Comparison of ENCODE assay signal across 14 cellular contexts in genomic region chr7:51263631-51264484, GRCh38. TPM values are rescaled to one million over a fixed set of nuclear protein-coding genes. Genes with fewer than 3 reads are reported as not detected.
DNase-seq lines count a peak whose midpoint lies in the region; ATAC-seq, FAIRE-seq and TF ChIP-seq lines count a peak whose summit lies in the region.
"Had no signal": no experiment of that assay in that cellular context is flagged by ENCODE, and none has a peak within 500 bp of the region (broad histone marks: within the 10 kb centered on the region; RNA-seq: fewer than 3 reads in every experiment).

No MANE protein-coding gene starts in this region.

- H3K4me1 Mint-ChIP-seq in mesothelial cell of epicardium = peaks cover 15% of the 10 kb centered on the region

- POLR2A ChIA-PET in H1 (lab: Charles Lee; ENCODE audit: partially characterized antibody) = interaction anchor here (2.5 to 3.0 kb wide), 2 partner anchors 45 to 64 kb away, joined by 7 to 9 read pairs; no protein-coding TSS in a partner anchor

- no peak overlapping the region for H2BK20ac ChIP-seq in H1 (ENCODE audit: low read length)

- H2BK5ac ChIP-seq in H1 (ENCODE audit: low read depth, low read length) = no peak overlapping the region

- H3K36me3 ChIP-seq in H1 (ENCODE audit: control insufficient read depth in 2 of 4, insufficient read depth in 4 of 4, low read length in 3 of 4) (no peaks in the 10 kb centered on the region; a peak in 1 of 8 replicates), uterus (no peaks in the 10 kb centered on the region)
- H3K36me3 ChIP-seq: cardiac muscle cell, MG63 had no signal

- peak overlapping the region; percentile 21 for H3K27ac Mint-ChIP-seq in mesothelial cell of epicardium

- H3K23me2 ChIP-seq in H1 (ENCODE audit: low read depth, low read length) = no peaks in the 10 kb centered on the region; the same call in 1 of the 2 replicates

- no peaks in the 10 kb centered on the region for H3K27me3 Mint-ChIP-seq in mesothelial cell of epicardium (ENCODE audit: low read depth)

- no peak overlapping the region for H2AK5ac ChIP-seq in H1 (ENCODE audit: low read depth, low read length)

- peaks cover 2% of the 10 kb centered on the region for H3K79me1 ChIP-seq in H1 (ENCODE audit: low read depth, low read length)

- H2BK15ac ChIP-seq in H1 (ENCODE audit: low read length) = no peak overlapping the region

- DNase-seq in Right ventricle myocardium inferior (ENCODE audit: missing footprints) (no peak), cardiac septum (ENCODE audit: low spot score) (no peak), H1 (ENCODE audit: low read depth in 1 of 2, low spot score in 2 of 2) (peak in 1 of 2 experiments; percentile 33), mesothelial cell of epicardium (ENCODE audit: low spot score in 2 of 2, unreplicated experiment in 2 of 2) (no peak), ureter (ENCODE audit: low spot score) (peak; percentile 65), uterus (no peak), medulla oblongata (ENCODE audit: extremely low spot score) (no peak)
- DNase-seq: activated CD4-positive, alpha-beta T cell treated with anti-CD3 and anti-CD28 coated beads, Interleukin-2, amount 50 U/mL, for 1 hour; activated gamma-delta T cell; DND-41; MG63; posterior cingulate gyrus had no signal

- intact Hi-C loops in Right ventricle myocardium inferior (cut with DNase I) (no loop called here), cardiac septum (cut with DNase I) (loop anchor here (5.0 kb wide), 1 partner anchor 93 kb away; no protein-coding TSS in a partner anchor), uterus (cut with DNase I; ENCODE audit: low total_unique reads) (no loop called here)

- H3K27me3 ChIP-seq in H1 (replicated peaks in 1 of 4; ENCODE audit: control insufficient read depth in 3 of 4, extremely low read depth in 1 of 4, insufficient read depth in 3 of 4, low read length in 3 of 4) (no peaks in the 10 kb centered on the region), uterus (no peaks in the 10 kb centered on the region)
- H3K27me3 ChIP-seq: cardiac muscle cell, MG63 had no signal

- H4K5ac ChIP-seq in H1 (ENCODE audit: insufficient read length, low read depth, low read length) = no peak overlapping the region

- H3K4me3 ChIP-seq in H1 (ENCODE audit: extremely low read depth in 1 of 4, insufficient read depth in 2 of 4, low read depth in 3 of 4, low read length in 4 of 4) (no peak overlapping the region), uterus (no peak overlapping the region)
- H3K4me3 ChIP-seq: cardiac muscle cell, MG63 had no signal

- no peak overlapping the region for H3K4me2 ChIP-seq in H1 (ENCODE audit: insufficient read depth in 1 of 2, low read depth in 2 of 2, low read length in 2 of 2)

- H4K8ac ChIP-seq in H1 (ENCODE audit: extremely low read depth, insufficient read depth, low read length) = no peak overlapping the region

- no peak overlapping the region for H3K9ac ChIP-seq in H1 (replicated peaks in 1 of 4; ENCODE audit: extremely low read depth in 1 of 4, low read depth in 3 of 4, low read length in 3 of 4)

- H3K9me3 ChIP-seq in H1 (ENCODE audit: insufficient read depth in 2 of 2, low read depth in 1 of 2, low read length in 1 of 2) (no peaks in the 10 kb centered on the region), uterus (no peaks in the 10 kb centered on the region)
- H3K9me3 ChIP-seq: MG63 had no signal

- no peak overlapping the region for H3K4ac ChIP-seq in H1 (replicated peaks; ENCODE audit: insufficient read length, low read depth, low read length)

- no peak overlapping the region for H3K23ac ChIP-seq in H1 (ENCODE audit: insufficient read length)

- H4K20me1 ChIP-seq in H1 (replicated peaks in 1 of 2; ENCODE audit: control insufficient read depth in 1 of 2, insufficient read depth in 2 of 2, low read length in 2 of 2) = peaks cover 3 to 12% of the 10 kb centered on the region in 2 experiments

- TF ChIP-seq CTCF in H1 (IDR thresholded peaks at IDR 0.05; ENCODE audit: control extremely low read depth in 1 of 3, insufficient read depth in 1 of 3, low read depth in 1 of 3, low read length in 3 of 3) (no peak), mesothelial cell of epicardium (IDR thresholded peaks at IDR 0.05; ENCODE audit: unreplicated experiment) (no peak), uterus (IDR thresholded peaks at IDR 0.05) (no peak)

- H3K4me1 ChIP-seq in H1 (replicated peaks in 1 of 4; ENCODE audit: control insufficient read depth in 3 of 4, insufficient read depth in 4 of 4, low read length in 3 of 4) = peaks cover 0 to 10% (median 2%) of the 10 kb centered on the region in 4 experiments; a peak in 1 of 7 replicates
- H3K4me1 ChIP-seq in uterus = no peaks in the 10 kb centered on the region

- H3K14ac ChIP-seq in H1 (ENCODE audit: insufficient read length) = no peak overlapping the region

- H2BK120ac ChIP-seq in H1 (replicated peaks; ENCODE audit: low read depth, low read length) = no peak overlapping the region

- peak; percentile 74 for ATAC-seq in Right ventricle myocardium inferior
- no peak for ATAC-seq in GM21381 (IDR thresholded peaks at IDR 0.05; ENCODE audit: unreplicated experiment)

- H3K79me2 ChIP-seq in H1 (ENCODE audit: control insufficient read depth in 1 of 2, insufficient read depth in 2 of 2, low read length in 2 of 2) = peaks cover 0 to 48% of the 10 kb centered on the region in 2 experiments; a peak in 3 of 4 replicates

- WGBS in H1 (ENCODE audit: extremely low coverage in 1 of 2, insufficient coverage in 1 of 2, insufficient read length in 1 of 2, insufficient replicate concordance in 2 of 2, low coverage in 1 of 2, low lambda C conversion rate in 2 of 2, missing lambda C conversion rate in 1 of 2), 2 experiments = 90% methylated on average over 10 of the region's 10 CpGs; no CpG with 5 or more reads in 1 of the 2 experiments

- no peak overlapping the region for H2BK12ac ChIP-seq in H1 (ENCODE audit: low read depth, low read length)

- TF ChIP-seq POLR2A in H1 (IDR thresholded peaks at IDR 0.05; ENCODE audit: control extremely low read depth in 1 of 2, low read depth in 2 of 2, low read length in 2 of 2) (no peak), uterus (IDR thresholded peaks at IDR 0.05) (no peak)

- peak; percentile 7 for FAIRE-seq in H1 (lab: Jason Lieb, UNC)

- TF ChIP-seq EP300 in H1 (IDR thresholded peaks at IDR 0.05; ENCODE audit: borderline replicate concordance in 1 of 2, low read depth in 2 of 2, low read length in 2 of 2) = no peak

- no peak overlapping the region for H3K18ac ChIP-seq in H1 (ENCODE audit: extremely low read depth, low read length)

- H4K91ac ChIP-seq in H1 (replicated peaks; ENCODE audit: insufficient read length, low read length) = no peak overlapping the region

- H3K56ac ChIP-seq in H1 (replicated peaks; ENCODE audit: insufficient read length, low read depth, low read length) = no peak overlapping the region

- H3K27ac ChIP-seq in H1 (ENCODE audit: low read depth, low read length) (no peak overlapping the region), uterus (no peak overlapping the region)
- H3K27ac ChIP-seq: cardiac muscle cell had no signal

- H3K9me3 Mint-ChIP-seq in mesothelial cell of epicardium = no peaks in the 10 kb centered on the region

- H3K36me3 Mint-ChIP-seq in mesothelial cell of epicardium = no peaks in the 10 kb centered on the region

- no peak for TF ChIP-seq RAD21 in H1 (IDR thresholded peaks at IDR 0.05 in 1 of 2, conservative IDR thresholded peaks at IDR 0.05 in 1 of 2; ENCODE audit: low read depth in 2 of 2, low read length in 2 of 2)

- H3K4me3 Mint-ChIP-seq in mesothelial cell of epicardium = no peak overlapping the region

- no peak overlapping the region for H2AFZ ChIP-seq in H1 (ENCODE audit: low read length)

- CTCF ChIA-PET in H1 (lab: Charles Lee; ENCODE audit: partially characterized antibody) = interaction anchor here (0.8 to 1.5 kb wide), 5 partner anchors 12 to 101 kb away, joined by 3 to 4 read pairs (median 3); no protein-coding TSS in a partner anchor

TF ChIP-seq in H1, 55 proteins besides CTCF, POLR2A, EP300 and RAD21:
- TF ChIP-seq ATF2 (IDR thresholded peaks at IDR 0.05; ENCODE audit: low read length) (no peak), KDM1A (IDR thresholded peaks at IDR 0.05; ENCODE audit: borderline replicate concordance, low read length) (no peak), NANOG (IDR thresholded peaks at IDR 0.05; ENCODE audit: insufficient read depth, low read depth, low read length, poor library complexity, severe bottlenecking) (no peak), RXRA (IDR thresholded peaks at IDR 0.05; ENCODE audit: insufficient read depth, low read depth, low read length) (no peak), JUN (IDR thresholded peaks at IDR 0.05; ENCODE audit: low read depth, low read length) (no peak), HDAC6 (IDR thresholded peaks at IDR 0.05; ENCODE audit: low read depth, low read length) (no peak), HDAC2 (IDR thresholded peaks at IDR 0.05; ENCODE audit: borderline replicate concordance in 1 of 2, low read depth in 2 of 2, low read length in 2 of 2) (no peak), YY1 (IDR thresholded peaks at IDR 0.05; ENCODE audit: low read depth, low read length) (no peak), CREB1 (IDR thresholded peaks at IDR 0.05) (no peak), CHD2 (IDR thresholded peaks at IDR 0.05; ENCODE audit: low read length) (no peak)
TF ChIP-seq in H1: peak in this region for 0.

RNA-seq across cellular contexts. Expression of gene COBL, which starts 52.8 kb away (rescaled TPM):
- total RNA-seq in Right ventricle myocardium inferior (88.3 TPM), cardiac septum (109 TPM), mesothelial cell of epicardium (0.66 to 1.2 TPM (median 0.75 TPM) in 3 replicates), ureter (1.3 TPM), uterus (1 to 10 TPM in 3 of 4 donors, under 1 TPM in 1; under 0.01 to 7.7 (median 2.6) TPM)
- 36.5 and 40.4 TPM in 2 replicates for total RNA-seq in H1 (2021; fragmentation: NEBNext Ultra II Directional; extraction: Animal tissue kit (Norgen Biotek cat#: 25700))
- 13.8 and 20.3 TPM in 2 replicates for polyA plus RNA-seq in H1 (2011; rRNA removed)
- polyA plus RNA-seq in H1 (2011; cell fraction: cytosol; rRNA removed) = 20.7 TPM
- 44.2 TPM for polyA plus RNA-seq in H1 (2011; cell fraction: nucleus; rRNA removed)
- polyA plus RNA-seq in H1 (2012, experiment 1 of 2) = 24.1 to 31.8 TPM (median 27.2 TPM) in 4 replicates
- 7.2 TPM for polyA plus RNA-seq in H1 (2012, experiment 2 of 2)
- 17.9 TPM for polyA plus RNA-seq in H1 (2013, experiment 1 of 2)
- 15.9 TPM for polyA plus RNA-seq in H1 (2013, experiment 2 of 2)
- polyA minus RNA-seq in H1 (2011; rRNA and poly(A)+ RNA removed) = 40.8 and 57.2 TPM in 2 replicates
- polyA minus RNA-seq in H1 (2011; cell fraction: cytosol; rRNA and poly(A)+ RNA removed) = 26.1 TPM
- polyA minus RNA-seq in H1 (2011; cell fraction: nucleus; rRNA and poly(A)+ RNA removed) = 66.4 TPM
